9 cellular contexts compared by ENCODE assay signal in the genomic region with DNA sequence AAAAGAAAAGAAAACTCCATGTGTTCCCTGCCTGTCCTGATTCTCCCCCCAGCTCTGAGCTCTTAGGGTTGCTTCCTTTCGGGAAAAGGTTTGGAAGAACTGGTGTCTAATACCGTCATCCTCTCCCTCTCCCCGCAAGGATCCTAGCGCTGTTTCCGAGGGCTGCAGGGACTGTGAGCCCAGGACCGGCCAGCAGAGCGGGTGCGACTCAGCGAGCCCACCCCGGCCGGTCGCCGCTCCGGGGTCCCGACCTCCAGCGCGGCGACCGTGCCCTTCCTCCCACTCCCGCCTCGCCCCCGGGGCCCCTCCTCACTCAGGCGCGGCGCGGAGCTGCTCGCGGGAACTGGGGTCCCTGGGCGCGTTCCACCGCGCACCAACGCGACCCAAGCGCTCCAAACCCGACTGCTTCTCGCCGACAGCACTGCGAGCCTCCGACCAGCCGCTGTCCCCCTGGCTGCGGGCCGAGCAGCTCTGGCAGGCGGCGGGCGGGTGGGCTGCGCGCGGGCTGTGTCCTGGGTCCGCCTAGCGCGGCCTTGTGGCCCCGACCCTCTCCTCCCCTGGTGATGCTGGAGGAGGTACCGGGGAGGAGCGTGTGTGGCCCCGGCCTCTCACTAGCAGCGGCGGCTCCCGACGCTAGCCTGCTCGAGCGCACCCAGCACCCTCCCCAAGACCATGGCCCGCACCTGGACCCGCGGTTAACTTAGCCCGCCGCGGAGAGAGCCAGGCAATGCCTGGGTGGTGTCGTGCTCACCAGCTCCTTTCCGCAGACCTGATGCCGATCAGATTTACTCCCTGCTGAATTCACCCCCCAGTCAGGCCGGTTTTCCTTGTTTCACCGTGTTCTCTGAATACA. TPM values are rescaled to one million over a fixed set of nuclear protein-coding genes. Genes with fewer than 3 reads are reported as not detected.
DNase-seq lines count a peak whose midpoint lies in the region; ATAC-seq and TF ChIP-seq lines count a peak whose summit lies in the region.
"Had no signal": no experiment of that assay in that cellular context is flagged by ENCODE, and none has a peak within 500 bp of the region (broad histone marks: within the 10 kb centered on the region; RNA-seq: fewer than 3 reads in every experiment).

A gene (minus strand): TSS at position 509 of the 853 bp plus-strand sequence. CDS start 12,484 bp downstream, outside the sequence.

- H3K36me3 Mint-ChIP-seq in naive thymus-derived CD8-positive, alpha-beta T cell = no peaks in the 10 kb centered on the region

- POLR2A ChIA-PET in RWPE1 (lab: Yijun Ruan, JAX; ENCODE audit: low non-redundant PET) = no interaction called here
- POLR2A ChIA-PET in naive thymus-derived CD8-positive, alpha-beta T cell (lab: Charles Lee) = no interaction called here

- peak within 1 kb of the TSS; percentile 29 for H3K4me3 ChIP-seq in fibroblast of mammary gland (ENCODE audit: control insufficient read depth, low read depth, low read length)

- no peak within 1 kb of the TSS for H3K27ac ChIP-seq in RWPE1
- H3K27ac ChIP-seq: neutrophil had no signal

- H3K4me1 Mint-ChIP-seq in naive thymus-derived CD8-positive, alpha-beta T cell = peaks cover 3 to 12% (median 8%) of the 10 kb centered on the region in 4 donors

- DNase-seq in G401 (ENCODE audit: low spot score) = peak; percentile 69
- DNase-seq in RWPE1 (ENCODE audit: low spot score) = peak; percentile 36
- peak; percentile 18 for DNase-seq in fibroblast of mammary gland (ENCODE audit: low read depth)
- no peak for DNase-seq in naive thymus-derived CD8-positive, alpha-beta T cell
- no peak for DNase-seq in NCI-H1048 (lab: John Stamatoyannopoulos, UW)
- DNase-seq in activated gamma-delta T cell (lab: John Stamatoyannopoulos, UW) = no peak
- DNase-seq in stimulated activated CD4-positive, alpha-beta T cell treated with anti-CD3 and anti-CD28 coated beads, Interleukin-4, amount 100 ng/mL, for 24 hours = no peak

- TF ChIP-seq CTCF in RWPE1 (conservative IDR thresholded peaks at IDR 0.05; ENCODE audit: low read depth) (no peak), fibroblast of mammary gland (conservative IDR thresholded peaks at IDR 0.05; ENCODE audit: control insufficient read depth, insufficient read depth, low read depth, low read length) (no peak)

- H3K27me3 Mint-ChIP-seq in naive thymus-derived CD8-positive, alpha-beta T cell = peaks cover 43 to 82% (median 52%) of the 10 kb centered on the region in 5 donors

- CTCF ChIA-PET in RWPE1 (lab: Yijun Ruan, JAX) = interaction anchor here (0.6 to 1.3 kb wide), 4 partner anchors 16 to 343 kb away, joined by 3 read pairs; no protein-coding TSS in a partner anchor

- no peak for ATAC-seq in naive thymus-derived CD8-positive, alpha-beta T cell
- ATAC-seq in GM21381 (IDR thresholded peaks at IDR 0.05; ENCODE audit: unreplicated experiment) = no peak

- no peak within 1 kb of the TSS for H3K27ac Mint-ChIP-seq in naive thymus-derived CD8-positive, alpha-beta T cell

- in situ Hi-C loops in G401 (cut with HindIII; ENCODE audit: low sequenced_read_pairs) = no loop called here

- peak within 1 kb of the TSS in 9 of 10 donors; percentile 34 to 76 (median 64) for H3K4me3 Mint-ChIP-seq in naive thymus-derived CD8-positive, alpha-beta T cell

- peaks cover 0 to 2% (median 0%) of the 10 kb centered on the region in 9 donors for H3K9me3 Mint-ChIP-seq in naive thymus-derived CD8-positive, alpha-beta T cell

RNA-seq across cellular contexts. Expression of the gene that starts here (rescaled TPM):
- total RNA-seq in G401 (2014; rRNA removed; shearing (Covaris generic)) = not detected in 2 replicates
- 1 to 10 TPM; 1.9 to 2.1 TPM for total RNA-seq in naive thymus-derived CD8-positive, alpha-beta T cell
- polyA plus RNA-seq in naive thymus-derived CD8-positive, alpha-beta T cell = not detected

Comparison
In these comparisons a context has a peak if more than half of its experiments do, and no peak if none do; other contexts are left out.
1. Peak in DNase-seq in G401; RNA of the gene not detected or under 1 TPM.
2. DNase-seq: peak in RWPE1 (single experiment) and fibroblast of mammary gland (single experiment); none in naive thymus-derived CD8-positive, alpha-beta T cell (0 of 10), NCI-H1048 (single experiment), activated gamma-delta T cell (single experiment) and stimulated activated CD4-positive, alpha-beta T cell treated with anti-CD3 and anti-CD28 coated beads, Interleukin-4, amount 100 ng/mL, for 24 hours (single experiment).